ENCODE assay signal across 3 cellular contexts in the genomic region with DNA sequence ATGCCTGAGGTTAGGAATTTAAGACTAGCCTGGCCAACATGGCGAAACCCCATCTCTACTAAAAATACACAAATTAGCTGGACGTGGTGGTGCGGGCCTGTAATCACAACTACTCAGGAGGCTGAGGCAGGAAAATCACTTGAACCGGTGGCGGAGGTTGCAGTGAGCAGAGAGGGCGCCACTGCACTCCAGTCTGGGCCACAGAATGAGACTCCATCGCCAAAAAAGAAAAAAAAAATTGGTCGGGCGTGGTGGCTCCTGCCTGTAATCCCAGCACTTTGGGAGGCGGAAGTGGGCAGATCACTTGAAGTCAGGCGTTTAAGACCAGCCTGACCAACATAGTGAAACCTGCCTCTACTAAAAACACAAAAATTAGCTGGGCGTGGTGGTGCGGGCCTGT. TPM values are rescaled to one million over a fixed set of nuclear protein-coding genes. Genes with fewer than 3 reads are reported as not detected.
"Had no signal": no experiment of that assay in that cellular context is flagged by ENCODE, and none has a peak within 500 bp of the region (broad histone marks: within the 10 kb centered on the region; RNA-seq: fewer than 3 reads in every experiment).

No MANE protein-coding gene starts in this region.

RNA-seq across cellular contexts. Expression of a gene that starts 46.8 kb away (rescaled TPM):
- total RNA-seq: mononuclear cell, natural killer cell had no signal
- polyA plus RNA-seq: neural cell had no signal
